10 cellular contexts compared by ENCODE assay signal in the genomic region with DNA sequence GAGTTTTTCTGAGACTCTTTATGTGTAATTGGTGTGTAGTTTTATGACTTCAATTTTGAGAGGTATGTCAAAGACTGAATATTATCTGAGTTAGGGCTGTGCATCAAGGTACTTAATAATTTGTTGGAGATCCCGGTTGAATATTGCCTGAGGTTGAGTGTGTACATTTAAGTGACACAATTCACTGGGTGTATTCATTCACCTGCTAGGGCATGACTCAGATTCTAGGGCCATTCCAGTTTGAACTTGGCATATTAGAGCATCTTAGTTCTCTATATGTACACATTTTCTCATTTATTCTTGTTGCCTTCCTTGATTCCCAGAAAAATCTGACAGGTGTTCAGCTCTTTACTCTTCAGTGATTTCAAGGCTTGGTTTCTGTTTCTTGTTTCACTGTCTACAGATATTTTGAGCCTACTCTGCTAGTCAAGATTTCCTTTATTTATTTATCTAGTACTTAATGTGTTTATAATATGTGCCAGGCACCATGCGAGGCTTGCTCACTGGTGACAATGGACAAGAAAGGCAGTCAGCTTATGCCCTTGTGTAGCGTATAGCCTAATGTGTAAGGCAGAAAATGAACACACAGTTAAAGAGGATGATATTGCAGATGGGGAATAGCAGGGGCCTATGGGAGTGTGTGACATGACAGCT. TPM values are rescaled to one million over a fixed set of nuclear protein-coding genes. Genes with fewer than 3 reads are reported as not detected.
DNase-seq lines count a peak whose midpoint lies in the region; ATAC-seq, FAIRE-seq and TF ChIP-seq lines count a peak whose summit lies in the region.
"Had no signal": no experiment of that assay in that cellular context is flagged by ENCODE, and none has a peak within 500 bp of the region (broad histone marks: within the 10 kb centered on the region; RNA-seq: fewer than 3 reads in every experiment).

No MANE protein-coding gene starts in this region.

- H3K9ac ChIP-seq in astrocyte (ENCODE audit: low read length) (no peak overlapping the region), neural progenitor cell (no peak overlapping the region)

- no peak overlapping the region for H3K4me3 ChIP-seq in HEK293 (ENCODE audit: low read depth, low read length)
- no peak overlapping the region for H3K4me3 ChIP-seq in astrocyte (ENCODE audit: insufficient read depth, low read depth, low read length)
- H3K4me3 ChIP-seq in mucosa of descending colon: no peak overlapping the region
- no peak overlapping the region for H3K4me3 ChIP-seq in neural progenitor cell

- H3K36me3 ChIP-seq in HEK293 (ENCODE audit: control insufficient read depth in 2 of 2, insufficient read depth in 1 of 2, low read length in 2 of 2) (no peaks in the 10 kb centered on the region), astrocyte (ENCODE audit: insufficient read depth, low read length) (peaks cover 6% of the 10 kb centered on the region), mucosa of descending colon (ENCODE audit: low read depth) (no peaks in the 10 kb centered on the region), neural progenitor cell (no peaks in the 10 kb centered on the region)

- peaks cover 18 to 23% of the 10 kb centered on the region in 2 donors for H3K36me3 Mint-ChIP-seq in CD14-positive monocyte
- peaks cover 5% of the 10 kb centered on the region for H3K36me3 Mint-ChIP-seq in astrocyte (ENCODE audit: low read depth, unreplicated experiment)
- peaks cover 26% of the 10 kb centered on the region for H3K36me3 Mint-ChIP-seq in neural progenitor cell

- H3K4me1 Mint-ChIP-seq in CD14-positive monocyte (peaks cover 78% of the 10 kb centered on the region), astrocyte (ENCODE audit: low read depth, unreplicated experiment) (peaks cover 40% of the 10 kb centered on the region), neural progenitor cell (peaks cover 21% of the 10 kb centered on the region)

- ATAC-seq in mucosa of descending colon: peak; percentile 17

- no peak overlapping the region for H3K4me3 Mint-ChIP-seq in CD14-positive monocyte
- no peak overlapping the region for H3K4me3 Mint-ChIP-seq in astrocyte (ENCODE audit: unreplicated experiment)
- H3K4me3 Mint-ChIP-seq in neural progenitor cell: no peak overlapping the region
- H3K4me3 Mint-ChIP-seq: dendritic cell treated with granulocyte-macrophage colony-stimulating factor and Interleukin-4, amounts not matched to agents 40 ng/mL and 50 ng/mL, for 4 days had no signal

- intact Hi-C loops in CD14-positive monocyte (cut with micrococcal nuclease) (no loop called here), mucosa of descending colon (cut with DNase I, micrococcal nuclease) (no loop called here)

- H3K9me3 Mint-ChIP-seq in CD14-positive monocyte (peaks cover 0 to 2% (median 0%) of the 10 kb centered on the region in 7 donors), astrocyte (ENCODE audit: unreplicated experiment) (peaks cover 2% of the 10 kb centered on the region), neural progenitor cell (peaks cover 3% of the 10 kb centered on the region)
- H3K9me3 Mint-ChIP-seq: dendritic cell treated with granulocyte-macrophage colony-stimulating factor and Interleukin-4, amounts not matched to agents 40 ng/mL and 50 ng/mL, for 4 days had no signal

- TF ChIP-seq CTCF in CD14-positive monocyte (IDR thresholded peaks at IDR 0.05): no peak
- no peak for TF ChIP-seq CTCF in HEK293 (tag by site-specific recombination; IDR thresholded peaks at IDR 0.05)
- no peak for TF ChIP-seq CTCF in astrocyte (IDR thresholded peaks at IDR 0.05; ENCODE audit: insufficient read depth, low read depth, low read length)
- TF ChIP-seq CTCF in mucosa of descending colon (IDR thresholded peaks at IDR 0.05): no peak
- no peak for TF ChIP-seq CTCF in neural progenitor cell (IDR thresholded peaks at IDR 0.05)

- H3K4me1 ChIP-seq in HEK293 (ENCODE audit: control insufficient read depth, insufficient read depth, low read length) (peaks cover 16% of the 10 kb centered on the region), astrocyte (ENCODE audit: insufficient read depth, low read length) (peaks cover 22% of the 10 kb centered on the region), mucosa of descending colon (ENCODE audit: low read depth) (no peaks in the 10 kb centered on the region), neural progenitor cell (peaks cover 3% of the 10 kb centered on the region)

- H3F3A ChIP-seq in neural progenitor cell (ENCODE audit: low read depth): no peaks in the 10 kb centered on the region

- peaks cover 77% of the 10 kb centered on the region for H4K20me1 ChIP-seq in astrocyte (ENCODE audit: insufficient read depth, low read length)
- peaks cover 88% of the 10 kb centered on the region for H4K20me1 ChIP-seq in neural progenitor cell (ENCODE audit: low read depth)

- H3K9me3 ChIP-seq in HEK293 (ENCODE audit: control insufficient read depth, insufficient read depth, low read depth, low read length): no peaks in the 10 kb centered on the region
- H3K9me3 ChIP-seq in astrocyte (ENCODE audit: insufficient read depth, low read depth, low read length): no peaks in the 10 kb centered on the region
- H3K9me3 ChIP-seq in mucosa of descending colon: no peaks in the 10 kb centered on the region
- no peaks in the 10 kb centered on the region for H3K9me3 ChIP-seq in neural progenitor cell (ENCODE audit: low read depth)

- H3K27ac ChIP-seq in HEK293 (ENCODE audit: extremely low read depth, low read depth, low read length) (peak overlapping the region; percentile 8; the same call in 1 of the 2 replicates), astrocyte (ENCODE audit: low read depth, low read length) (peak overlapping the region; percentile 4), neural progenitor cell (no peak overlapping the region)

- no peak overlapping the region for H2AFZ ChIP-seq in astrocyte (ENCODE audit: low read depth, low read length)
- no peak overlapping the region for H2AFZ ChIP-seq in neural progenitor cell (replicated peaks)

- H3K27ac Mint-ChIP-seq in CD14-positive monocyte (peak overlapping the region in 6 of 7 donors; percentile 23 to 86 (median 50)), astrocyte (ENCODE audit: unreplicated experiment) (no peak overlapping the region), neural progenitor cell (no peak overlapping the region)
- H3K27ac Mint-ChIP-seq: dendritic cell treated with granulocyte-macrophage colony-stimulating factor and Interleukin-4, amounts not matched to agents 40 ng/mL and 50 ng/mL, for 4 days had no signal

- no peak for DNase-seq in CD14-positive monocyte (ENCODE audit: low spot score)
- DNase-seq in astrocyte (ENCODE audit: low read depth): no peak
- no peak for DNase-seq in mucosa of descending colon
- no peak for DNase-seq in inferior parietal cortex (ENCODE audit: extremely low spot score)
- DNase-seq in HuH-7 (ENCODE audit: low spot score): no peak
- DNase-seq in neural progenitor cell (ENCODE audit: low spot score): no peak
- no peak for DNase-seq in HK-2 (ENCODE audit: unreplicated experiment)
- DNase-seq: DMS 273 treated with DMSO at 0.1 percent for 48 hours had no signal

- POLR2A ChIA-PET in HEK293 (lab: Yijun Ruan, JAX): no interaction called here

- H3K79me2 ChIP-seq in astrocyte (ENCODE audit: insufficient read depth, low read length) (peaks cover 100% of the 10 kb centered on the region), neural progenitor cell (ENCODE audit: low read depth) (peaks cover 100% of the 10 kb centered on the region)

- peak overlapping the region; percentile 37 for H3K4me2 ChIP-seq in astrocyte (ENCODE audit: low read length)
- H3K4me2 ChIP-seq in neural progenitor cell: no peak overlapping the region

- H3K27me3 ChIP-seq in astrocyte (ENCODE audit: insufficient read depth, low read length) (no peaks in the 10 kb centered on the region), neural progenitor cell (no peaks in the 10 kb centered on the region)

- CTCF ChIA-PET in HEK293 (lab: Yijun Ruan, JAX): interaction anchor here (0.6 kb wide), 1 partner anchor 110 kb away, joined by 3 read pairs; no protein-coding TSS in a partner anchor

- FAIRE-seq in astrocyte (lab: Jason Lieb, UNC): no peak

- H3K27me3 Mint-ChIP-seq in CD14-positive monocyte (ENCODE audit: low read depth in 3 of 3) (no peaks in the 10 kb centered on the region), astrocyte (ENCODE audit: low read depth, unreplicated experiment) (no peaks in the 10 kb centered on the region), neural progenitor cell (ENCODE audit: insufficient read depth, low read depth) (peaks cover 2% of the 10 kb centered on the region)
- H3K27me3 Mint-ChIP-seq: dendritic cell treated with granulocyte-macrophage colony-stimulating factor and Interleukin-4, amounts not matched to agents 40 ng/mL and 50 ng/mL, for 4 days had no signal

TF ChIP-seq in HEK293, 187 proteins besides CTCF, POLR2A, EP300 and RAD21:
- no peak for TF ChIP-seq ZNF544 (tag by site-specific recombination; IDR thresholded peaks at IDR 0.05)
- TF ChIP-seq FEZF1 (tag by site-specific recombination; IDR thresholded peaks at IDR 0.05): peak; percentile 21
TF ChIP-seq in HEK293: peak in this region for 1.

RNA-seq across cellular contexts. Expression of gene MAP4K4, which starts 12.7 kb away (rescaled TPM):
- 1 to 10 TPM; 5.3 to 8.7 TPM for polyA plus RNA-seq in CD14-positive monocyte
- total RNA-seq in astrocyte: 204 and 231 TPM in 2 replicates
- total RNA-seq in mucosa of descending colon: 10 to 100 TPM; 26.4 to 54.6 (median 34.2) TPM
- 91.9 and 99.2 TPM in 2 replicates for total RNA-seq in neural progenitor cell (ENCODE audit: low replicate concordance)

Comparison
In these comparisons a context has a peak if more than half of its experiments do, and no peak if none do; other contexts are left out.
1. H3K27ac Mint-ChIP-seq: peak in CD14-positive monocyte (6 of 7); none in astrocyte (single experiment) and neural progenitor cell (single experiment).